ENCODE assay signal across 15 cellular contexts in genomic region chr3:69921651-69922050, GRCh38.
DNase-seq lines count a peak whose midpoint lies in the region; ATAC-seq and TF ChIP-seq lines count a peak whose summit lies in the region.
"Had no signal": no experiment of that assay in that cellular context is flagged by ENCODE, and none has a peak within 500 bp of the region (broad histone marks: within the 10 kb centered on the region; RNA-seq: fewer than 3 reads in every experiment).

No MANE protein-coding gene starts in this region.

- peak; percentile 70 for DNase-seq in medulla oblongata (ENCODE audit: extremely low spot score)
- peak in 3 of 49 donors; percentile 8 to 28 (median 23) for DNase-seq in substantia nigra (lab: John Stamatoyannopoulos, UW)
- no peak for DNase-seq in islet precursor cell
- no peak for DNase-seq in GM13976 (ENCODE audit: low spot score)
- DNase-seq: C1 segment of cervical spinal cord; CD4-positive, alpha-beta memory T cell; COR-L47; DMS153; DND-41; H9 had no signal

- H3K27ac ChIP-seq in cingulate gyrus (ENCODE audit: low read depth, low read length) (peak overlapping the region; percentile 5), substantia nigra (ENCODE audit: low read depth, low read length, poor library complexity, severe bottlenecking) (peak overlapping the region; percentile 9)

- TF ChIP-seq CTCF in GM13976 (IDR thresholded peaks at IDR 0.05; ENCODE audit: borderline replicate concordance, control extremely low read depth, extremely low read depth, insufficient read depth, missing control alignments): no peak

- no peak for ATAC-seq in HG02981 (IDR thresholded peaks at IDR 0.05; ENCODE audit: unreplicated experiment)
- ATAC-seq in GM21786 (IDR thresholded peaks at IDR 0.05; ENCODE audit: unreplicated experiment): no peak
- ATAC-seq: GM23338, HCT116 had no signal

- in situ Hi-C loops in GM13976 (cut with MboI; ENCODE audit: low sequenced_read_pairs, unreplicated experiment): no loop called here
